In genomic region chr10:115063702-115064479, GRCh38 we compare ENCODE assay signal across 25 cellular contexts. TPM values are rescaled to one million over a fixed set of nuclear protein-coding genes. Genes with fewer than 3 reads are reported as not detected.
DNase-seq lines count a peak whose midpoint lies in the region; ATAC-seq, FAIRE-seq and TF ChIP-seq lines count a peak whose summit lies in the region.
"Had no signal": no experiment of that assay in that cellular context is flagged by ENCODE, and none has a peak within 500 bp of the region (broad histone marks: within the 10 kb centered on the region; RNA-seq: fewer than 3 reads in every experiment).

No MANE protein-coding gene starts in this region.

- TF ChIP-seq RAD21 in H1 (IDR thresholded peaks at IDR 0.05 in 1 of 2, conservative IDR thresholded peaks at IDR 0.05 in 1 of 2; ENCODE audit: low read depth in 2 of 2, low read length in 2 of 2): no peak

- H3K18ac ChIP-seq in H1 (ENCODE audit: extremely low read depth, low read length) (no peak overlapping the region), mesendoderm (ENCODE audit: low read length) (peak overlapping the region; percentile 30)

- H3K9ac ChIP-seq in H1 (replicated peaks in 1 of 4; ENCODE audit: extremely low read depth in 1 of 4, low read depth in 3 of 4, low read length in 3 of 4): no peak overlapping the region
- H3K9ac ChIP-seq in mesendoderm (ENCODE audit: low read length): no peak overlapping the region
- H3K9ac ChIP-seq: parathyroid adenoma had no signal

- H3K4me2 ChIP-seq in H1 (ENCODE audit: insufficient read depth in 1 of 2, low read depth in 2 of 2, low read length in 2 of 2): 0 out of 4 replicates have a peak overlapping the region, but pooled peaks of 1 of the 2 experiments have one; percentile 19
- no peak overlapping the region for H3K4me2 ChIP-seq in mesendoderm (ENCODE audit: low read length)

- POLR2A ChIA-PET in H1 (lab: Charles Lee; ENCODE audit: partially characterized antibody): interaction anchor here (1.3 kb wide), 1 partner anchor 10 kb away, joined by 3 read pairs; no protein-coding TSS in a partner anchor

- FAIRE-seq in H1 (lab: Jason Lieb, UNC): no peak

- no peak overlapping the region for H3K23ac ChIP-seq in H1 (ENCODE audit: insufficient read length)
- no peak overlapping the region for H3K23ac ChIP-seq in mesendoderm (ENCODE audit: low read length)

- peaks cover 2% of the 10 kb centered on the region for H3K36me3 Mint-ChIP-seq in T-helper 17 cell (ENCODE audit: low read depth)
- H3K36me3 Mint-ChIP-seq: natural killer cell treated with Interleukin-12 subunit alpha and Interleukin-12 subunit beta and Interleukin-15 and Interleukin-18, amount 100 ng/mL, for 72 hours had no signal

- H3K4me3 ChIP-seq in H1 (ENCODE audit: extremely low read depth in 1 of 4, insufficient read depth in 2 of 4, low read depth in 3 of 4, low read length in 4 of 4): no peak overlapping the region
- no peak overlapping the region for H3K4me3 ChIP-seq in mesendoderm (ENCODE audit: low read length)
- H3K4me3 ChIP-seq: esophagus muscularis mucosa, SJCRH30 had no signal

- TF ChIP-seq EP300 in H1 (IDR thresholded peaks at IDR 0.05; ENCODE audit: borderline replicate concordance in 1 of 2, low read depth in 2 of 2, low read length in 2 of 2): no peak

- no peak for TF ChIP-seq POLR2A in H1 (IDR thresholded peaks at IDR 0.05; ENCODE audit: control extremely low read depth in 1 of 2, low read depth in 2 of 2, low read length in 2 of 2)

- no peak overlapping the region for H2BK20ac ChIP-seq in H1 (ENCODE audit: low read length)

- in situ Hi-C loops in GM13977 (cut with MboI; ENCODE audit: low pct_unique_long_range_greater_than_20kb, low sequenced_read_pairs, unreplicated experiment): no loop called here

- DNase-seq in EH (ENCODE audit: low read depth) (peak; percentile 4), NCI-H1092 treated with DMSO at 0.1 percent for 48 hours (lab: John Stamatoyannopoulos, UW) (peak; percentile 9), H1 (ENCODE audit: low read depth in 1 of 2, low spot score in 2 of 2) (no peak), mesendoderm (no peak), GM13977 (ENCODE audit: low spot score) (no peak), epidermal melanocyte (ENCODE audit: insufficient read length, low spot score) (no peak), T-helper 17 cell (no peak)
- DNase-seq: activated B cell treated with CpG ODN at 0.5 μM for 24 hours; activated CD8-positive, alpha-beta T cell treated with anti-CD3 and anti-CD28 coated beads for 36 hours; activated naive CD4-positive, alpha-beta T cell treated with Interleukin-2 at 50 U/mL for 16 hours; activated T-cell treated with anti-CD3 and anti-CD28 coated beads, Interleukin-2, amount 50 U/mL, for 1 hour; aorta; cerebellar nuclear complex; Karpas-422; mesenchymal stem cell; NCI-H146; SJCRH30; stimulated activated CD4-positive, alpha-beta T cell treated with anti-CD3 and anti-CD28 coated beads, Interleukin-1b, Interleukin-23, amount 100 ng/mL, for 48 hours; stimulated activated naive CD4-positive, alpha-beta T cell treated with Interleukin-2 at 50 U/mL for 16 hours; trophoblast cell had no signal

- 66% methylated on average over 5 of the region's 5 CpGs; no CpG with 5 or more reads in 1 of the 2 experiments for WGBS in H1 (ENCODE audit: extremely low coverage in 1 of 2, insufficient coverage in 1 of 2, insufficient read length in 1 of 2, insufficient replicate concordance in 2 of 2, low coverage in 1 of 2, low lambda C conversion rate in 2 of 2, missing lambda C conversion rate in 1 of 2), 2 experiments
- no CpG with 5 or more reads among the region's 5 CpGs for WGBS in mesendoderm (ENCODE audit: extremely low coverage, insufficient coverage, low lambda C conversion rate)

- H3K27ac Mint-ChIP-seq in T-helper 17 cell: no peak overlapping the region
- H3K27ac Mint-ChIP-seq: activated B cell treated with CpG ODN at 0.5 μM for 24 hours; activated CD8-positive, alpha-beta T cell treated with anti-CD3 and anti-CD28 coated beads for 36 hours; natural killer cell treated with Interleukin-12 subunit alpha and Interleukin-12 subunit beta and Interleukin-15 and Interleukin-18, amount 100 ng/mL, for 72 hours had no signal

- CTCF ChIA-PET in H1 (lab: Charles Lee; ENCODE audit: partially characterized antibody): interaction anchor here (0.8 to 1.6 kb wide), 7 partner anchors 15 to 1057 kb away, joined by 3 to 6 read pairs (median 3); no protein-coding TSS in a partner anchor

- H3K14ac ChIP-seq in H1 (ENCODE audit: insufficient read length): no peak overlapping the region

- H3K27me3 ChIP-seq in H1 (replicated peaks in 1 of 4; ENCODE audit: control insufficient read depth in 3 of 4, extremely low read depth in 1 of 4, insufficient read depth in 3 of 4, low read length in 3 of 4) (0 out of 7 replicates have a peak, but pooled peaks cover 0 to 2% (median 0%) of the 10 kb centered on the region in 4 experiments), mesendoderm (ENCODE audit: insufficient read depth, low read length, poor library complexity) (no peaks in the 10 kb centered on the region)
- H3K27me3 ChIP-seq: esophagus muscularis mucosa, SJCRH30 had no signal

- H4K5ac ChIP-seq in H1 (ENCODE audit: insufficient read length, low read depth, low read length) (no peak overlapping the region), mesendoderm (ENCODE audit: low read length) (no peak overlapping the region)

- H2BK12ac ChIP-seq in H1 (ENCODE audit: low read depth, low read length): no peak overlapping the region

- H2BK15ac ChIP-seq in H1 (ENCODE audit: low read length) (no peak overlapping the region), mesendoderm (replicated peaks; ENCODE audit: low read depth) (no peak overlapping the region)

- no peaks in the 10 kb centered on the region for H3K4me1 Mint-ChIP-seq in T-helper 17 cell

- no peak overlapping the region for H3K27ac ChIP-seq in H1 (ENCODE audit: low read depth, low read length)
- no peak overlapping the region for H3K27ac ChIP-seq in mesendoderm (ENCODE audit: low read depth, low read length)
- H3K27ac ChIP-seq: C4-2B, esophagus muscularis mucosa, parathyroid adenoma, SJCRH30 had no signal

- H3K4me3 Mint-ChIP-seq in T-helper 17 cell: no peak overlapping the region
- H3K4me3 Mint-ChIP-seq: activated B cell treated with CpG ODN at 0.5 μM for 24 hours; activated CD8-positive, alpha-beta T cell treated with anti-CD3 and anti-CD28 coated beads for 36 hours; natural killer cell treated with Interleukin-12 subunit alpha and Interleukin-12 subunit beta and Interleukin-15 and Interleukin-18, amount 100 ng/mL, for 72 hours had no signal

- H2BK120ac ChIP-seq in H1 (replicated peaks; ENCODE audit: low read depth, low read length) (no peak overlapping the region), mesendoderm (ENCODE audit: low read depth, low read length) (no peak overlapping the region)

- H3K23me2 ChIP-seq in H1 (ENCODE audit: low read depth, low read length): no peaks in the 10 kb centered on the region

- H3K9me3 ChIP-seq in H1 (ENCODE audit: insufficient read depth in 2 of 2, low read depth in 1 of 2, low read length in 1 of 2): no peaks in the 10 kb centered on the region
- H3K9me3 ChIP-seq in T-helper 17 cell (ENCODE audit: control insufficient read depth, low read length, poor library complexity, severe bottlenecking): no peaks in the 10 kb centered on the region
- H3K9me3 ChIP-seq: esophagus muscularis mucosa, SJCRH30 had no signal

- H3K4ac ChIP-seq in H1 (replicated peaks; ENCODE audit: insufficient read length, low read depth, low read length): no peak overlapping the region
- H3K4ac ChIP-seq in mesendoderm (ENCODE audit: low read depth, low read length): no peak overlapping the region

- H4K20me1 ChIP-seq in H1 (replicated peaks in 1 of 2; ENCODE audit: control insufficient read depth in 1 of 2, insufficient read depth in 2 of 2, low read length in 2 of 2): no peaks in the 10 kb centered on the region

- H4K91ac ChIP-seq in H1 (replicated peaks; ENCODE audit: insufficient read length, low read length): no peak overlapping the region

- H3K4me1 ChIP-seq in H1 (replicated peaks in 1 of 4; ENCODE audit: control insufficient read depth in 3 of 4, insufficient read depth in 4 of 4, low read length in 3 of 4) (peaks cover 0 to 3% (median under 1%) of the 10 kb centered on the region in 4 experiments; a peak in 2 of 7 replicates), mesendoderm (ENCODE audit: control insufficient read depth, low read depth, low read length) (peaks cover 3% of the 10 kb centered on the region)
- H3K4me1 ChIP-seq: esophagus muscularis mucosa, parathyroid adenoma, SJCRH30 had no signal

- ATAC-seq in T-helper 17 cell (no peak), GM18502 (IDR thresholded peaks at IDR 0.05; ENCODE audit: poor library complexity, unreplicated experiment) (no peak)
- ATAC-seq: activated CD8-positive, alpha-beta T cell treated with anti-CD3 and anti-CD28 coated beads for 36 hours; natural killer cell treated with Interleukin-12 subunit alpha and Interleukin-12 subunit beta and Interleukin-15 and Interleukin-18, amount 100 ng/mL, for 72 hours had no signal

- H3K56ac ChIP-seq in H1 (replicated peaks; ENCODE audit: insufficient read length, low read depth, low read length) (no peak overlapping the region), mesendoderm (ENCODE audit: low read length) (no peak overlapping the region)

- no peak overlapping the region for H2AK5ac ChIP-seq in H1 (ENCODE audit: low read depth, low read length)
- no peak overlapping the region for H2AK5ac ChIP-seq in mesendoderm (ENCODE audit: low read length)

- peak overlapping the region; percentile 60; the same call in 1 of the 2 replicates for H2AFZ ChIP-seq in H1 (ENCODE audit: low read length)
- H2AFZ ChIP-seq: parathyroid adenoma had no signal

- no peaks in the 10 kb centered on the region for H3K79me1 ChIP-seq in H1 (ENCODE audit: low read depth, low read length)
- no peaks in the 10 kb centered on the region for H3K79me1 ChIP-seq in mesendoderm (ENCODE audit: low read length)

- no peaks in the 10 kb centered on the region for H3K79me2 ChIP-seq in H1 (ENCODE audit: control insufficient read depth in 1 of 2, insufficient read depth in 2 of 2, low read length in 2 of 2)
- H3K79me2 ChIP-seq in mesendoderm (ENCODE audit: control insufficient read depth, insufficient read depth, low read length): no peaks in the 10 kb centered on the region
- H3K79me2 ChIP-seq: parathyroid adenoma had no signal

- H3K36me3 ChIP-seq in H1 (ENCODE audit: control insufficient read depth in 2 of 4, insufficient read depth in 4 of 4, low read length in 3 of 4) (no peaks in the 10 kb centered on the region), mesendoderm (ENCODE audit: control insufficient read depth, insufficient read depth, low read length) (no peaks in the 10 kb centered on the region)
- H3K36me3 ChIP-seq: esophagus muscularis mucosa, SJCRH30 had no signal

- H2BK5ac ChIP-seq in H1 (ENCODE audit: low read depth, low read length) (no peak overlapping the region; the same call in 1 of the 2 replicates), mesendoderm (ENCODE audit: low read length) (no peak overlapping the region)

- TF ChIP-seq CTCF in H1 (IDR thresholded peaks at IDR 0.05; ENCODE audit: control extremely low read depth in 1 of 3, insufficient read depth in 1 of 3, low read depth in 1 of 3, low read length in 3 of 3) (no peak), GM13977 (IDR thresholded peaks at IDR 0.05; ENCODE audit: extremely low read depth, insufficient read depth, missing control alignments) (no peak)

- H4K8ac ChIP-seq in H1 (ENCODE audit: extremely low read depth, insufficient read depth, low read length): no peak overlapping the region
- H4K8ac ChIP-seq in mesendoderm (ENCODE audit: low read depth, low read length): no peak overlapping the region

- H3K27me3 Mint-ChIP-seq in T-helper 17 cell: peaks cover 75% of the 10 kb centered on the region

RNA-seq across cellular contexts. Expression of gene ATRNL1, which starts 29.3 kb away (rescaled TPM):
- total RNA-seq in H1 (2021; fragmentation: NEBNext Ultra II Directional; extraction: Animal tissue kit (Norgen Biotek cat#: 25700)): 17.6 and 18.4 TPM in 2 replicates
- 2.9 and 5.1 TPM in 2 replicates for polyA plus RNA-seq in H1 (2011; rRNA removed)
- 5.8 TPM for polyA plus RNA-seq in H1 (2011; cell fraction: cytosol; rRNA removed)
- 3.9 TPM for polyA plus RNA-seq in H1 (2011; cell fraction: nucleus; rRNA removed)
- 4.6 to 6.0 TPM (median 5.0 TPM) in 4 replicates for polyA plus RNA-seq in H1 (2012, experiment 1 of 2)
- 2.0 TPM for polyA plus RNA-seq in H1 (2012, experiment 2 of 2)
- polyA plus RNA-seq in H1 (2013, experiment 1 of 2): 6.0 TPM
- 6.0 TPM for polyA plus RNA-seq in H1 (2013, experiment 2 of 2)
- polyA minus RNA-seq in H1 (2011; rRNA and poly(A)+ RNA removed): 41.0 and 57.2 TPM in 2 replicates
- 22.3 TPM for polyA minus RNA-seq in H1 (2011; cell fraction: cytosol; rRNA and poly(A)+ RNA removed)
- polyA minus RNA-seq in H1 (2011; cell fraction: nucleus; rRNA and poly(A)+ RNA removed): 122 TPM
- polyA plus RNA-seq in mesendoderm (2013, experiment 1 of 2): 5.6 TPM
- polyA plus RNA-seq in mesendoderm (2013, experiment 2 of 2): 4.7 TPM
- not detected for total RNA-seq in T-helper 17 cell
- total RNA-seq: activated CD8-positive, alpha-beta T cell treated with anti-CD3 and anti-CD28 coated beads for 36 hours; natural killer cell treated with Interleukin-12 subunit alpha and Interleukin-12 subunit beta and Interleukin-15 and Interleukin-18, amount 100 ng/mL, for 72 hours had no signal

Comparison
In these comparisons a context has a peak if more than half of its experiments do, and no peak if none do; other contexts are left out.
1. DNase-seq: peak in EH (single experiment) and NCI-H1092 treated with DMSO at 0.1 percent for 48 hours (single experiment); none in H1 (0 of 2), mesendoderm (single experiment), GM13977 (single experiment), epidermal melanocyte (single experiment) and T-helper 17 cell (0 of 3).
2. RNA of gene ATRNL1, which starts 29.3 kb away (total RNA-seq): 17.6 to 18.4 TPM in H1; not detected in T-helper 17 cell; every median in the first group is over 10 times any median in the second.